ENCODE assay signal across 8 cellular contexts in genomic region chr2:153478289-153479261, GRCh38. TPM values are rescaled to one million over a fixed set of nuclear protein-coding genes. Genes with fewer than 3 reads are reported as not detected.
DNase-seq lines count a peak whose midpoint lies in the region; ATAC-seq and TF ChIP-seq lines count a peak whose summit lies in the region.

TSS of gene RPRM (minus strand) at chr2:153478762. CDS start at chr2:153478565, 197 bp downstream.

- H3K27me3 Mint-ChIP-seq in activated T-cell treated with anti-CD3 and anti-CD28 coated beads, Interleukin-2, amount 50 U/mL, for 24 hours = peaks cover 82% of the 10 kb centered on the region
- H3K27me3 Mint-ChIP-seq in naive B cell = peaks cover 58 to 76% (median 70%) of the 10 kb centered on the region in 3 donors

- H3K36me3 ChIP-seq in BE2C = no peaks in the 10 kb centered on the region

- no peaks in the 10 kb centered on the region for H3K4me1 ChIP-seq in BE2C

- peak; percentile 85 for ATAC-seq in GM19043 (IDR thresholded peaks at IDR 0.05; ENCODE audit: low read depth, unreplicated experiment)
- peak; percentile 89 for ATAC-seq in HG03342 (IDR thresholded peaks at IDR 0.05; ENCODE audit: unreplicated experiment)
- ATAC-seq in naive B cell (ENCODE audit: low read depth in 2 of 2) = peak; percentile 73 to 76

- H3K4me3 Mint-ChIP-seq in activated T-cell treated with anti-CD3 and anti-CD28 coated beads, Interleukin-2, amount 50 U/mL, for 24 hours = peak within 1 kb of the TSS; percentile 52
- peak within 1 kb of the TSS; percentile 55 to 87 (median 76) for H3K4me3 Mint-ChIP-seq in naive B cell

- H3K4me1 Mint-ChIP-seq in activated T-cell treated with anti-CD3 and anti-CD28 coated beads, Interleukin-2, amount 50 U/mL, for 24 hours (ENCODE audit: low read depth) = peaks cover 24% of the 10 kb centered on the region
- H3K4me1 Mint-ChIP-seq in naive B cell = peaks cover 14 to 24% (median 23%) of the 10 kb centered on the region in 3 donors

- peak; percentile 54 for TF ChIP-seq CTCF in BE2C (IDR thresholded peaks at IDR 0.05; ENCODE audit: low read depth, low read length)

- H3K9me3 ChIP-seq in BE2C = no peaks in the 10 kb centered on the region

- peak within 1 kb of the TSS; percentile 42 for H3K4me3 ChIP-seq in BE2C (ENCODE audit: low read depth, low read length)

- no peak within 1 kb of the TSS for H3K27ac Mint-ChIP-seq in activated T-cell treated with anti-CD3 and anti-CD28 coated beads, Interleukin-2, amount 50 U/mL, for 24 hours
- peak within 1 kb of the TSS in 2 of 6 donors; percentile 48 to 91 for H3K27ac Mint-ChIP-seq in naive B cell

- H3K36me3 Mint-ChIP-seq in activated T-cell treated with anti-CD3 and anti-CD28 coated beads, Interleukin-2, amount 50 U/mL, for 24 hours (ENCODE audit: low read depth) = no peaks in the 10 kb centered on the region
- no peaks in the 10 kb centered on the region for H3K36me3 Mint-ChIP-seq in naive B cell

- H3K27me3 ChIP-seq in BE2C = peaks cover 34% of the 10 kb centered on the region

- no peaks in the 10 kb centered on the region for H3K9me3 Mint-ChIP-seq in activated T-cell treated with anti-CD3 and anti-CD28 coated beads, Interleukin-2, amount 50 U/mL, for 24 hours
- H3K9me3 Mint-ChIP-seq in naive B cell = peaks cover 0 to 2% (median 0%) of the 10 kb centered on the region in 7 donors

- DNase-seq in BE2C (peak; percentile 64), NCI-H526 treated with DMSO at 0.1 percent for 48 hours (lab: John Stamatoyannopoulos, UW) (peak; percentile 40), fibroblast of gingiva (ENCODE audit: low read depth) (peak; percentile 11), naive B cell (peak; percentile 27)
- peak; percentile 72 for DNase-seq in activated T-cell treated with anti-CD3 and anti-CD28 coated beads, Interleukin-2, amount 50 U/mL, for 24 hours
- peak; percentile 57 for DNase-seq in stimulated activated naive CD4-positive, alpha-beta T cell treated with Interleukin-2 at 50 U/mL for 16 hours (lab: John Stamatoyannopoulos, UW)

RNA-seq across cellular contexts. Expression of gene RPRM, which starts in this region (rescaled TPM):
- polyA plus RNA-seq in BE2C (2012; ENCODE audit: insufficient read depth, insufficient read length, low read depth) = not detected
- not detected for polyA plus RNA-seq in naive B cell (ENCODE audit: low read depth in 6 of 6)

Comparison
In these comparisons a context has a peak if more than half of its experiments do, and no peak if none do; other contexts are left out.
1. Peak in every context shown above with its lines: DNase-seq, ATAC-seq and H3K4me3 ChIP-seq.
2. Peak in DNase-seq and ATAC-seq in naive B cell; RNA of the gene not detected or under 1 TPM.
3. DNase-seq: peak in every context shown above with its lines; median percentile 72 in activated T-cell treated with anti-CD3 and anti-CD28 coated beads, Interleukin-2, amount 50 U/mL, for 24 hours; 64 in BE2C; 57 in stimulated activated naive CD4-positive, alpha-beta T cell treated with Interleukin-2 at 50 U/mL for 16 hours; 40 in NCI-H526 treated with DMSO at 0.1 percent for 48 hours; 27 in naive B cell; 11 in fibroblast of gingiva.